8 cellular contexts compared by ENCODE assay signal in the genomic region with DNA sequence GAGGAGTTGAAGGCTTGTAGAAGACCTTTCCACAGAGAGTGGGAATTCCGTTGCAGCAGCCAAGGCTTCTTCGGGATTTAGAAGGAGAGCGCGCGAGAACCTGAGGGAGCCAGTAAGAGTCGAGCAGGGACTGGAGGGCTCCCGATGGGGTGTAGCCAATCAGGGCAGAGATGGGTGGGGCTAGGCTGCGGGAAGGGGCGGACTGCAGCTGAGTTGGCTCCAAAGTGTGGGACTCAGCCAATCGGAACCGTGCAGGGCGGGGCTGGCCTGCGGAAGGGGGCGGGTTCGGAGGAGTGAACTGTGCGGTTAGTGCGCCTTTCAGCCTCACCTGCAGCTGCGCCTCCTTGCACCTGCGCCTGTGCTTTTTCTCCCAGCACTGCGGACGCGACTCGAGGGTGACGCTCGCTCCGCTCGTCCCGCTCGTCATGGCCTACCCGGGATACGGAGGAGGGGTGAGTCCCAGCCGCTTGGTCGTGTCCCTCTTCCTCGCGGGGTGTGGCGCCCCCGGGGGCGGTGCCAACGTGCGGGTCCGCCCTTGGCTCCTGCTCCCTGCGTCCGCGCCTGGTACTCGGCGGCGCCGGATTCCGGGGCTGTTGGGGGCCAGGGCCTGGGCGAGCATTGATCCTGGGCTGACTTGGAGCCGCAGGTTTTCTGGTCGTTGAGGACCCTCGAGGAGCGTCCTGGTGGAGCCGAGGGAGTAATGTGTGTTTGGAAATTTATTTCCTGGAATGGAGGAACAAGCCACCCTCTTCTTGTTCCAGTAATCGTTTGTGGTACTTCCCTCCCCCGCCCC. TPM values are rescaled to one million over a fixed set of nuclear protein-coding genes. Genes with fewer than 3 reads are reported as not detected.
A peak's percentile ranks its signal among the peaks of the same experiment; 100 is the strongest.
DNase-seq lines count a peak whose midpoint lies in the region; ATAC-seq and TF ChIP-seq lines count a peak whose summit lies in the region.

Gene GCA, plus strand, starts transcription at position 309 of the 793 bp plus-strand sequence. Its CDS starts 117 bp downstream, at position 426.

- H3K4me3 Mint-ChIP-seq in activated T-cell treated with anti-CD3 and anti-CD28 coated beads, Interleukin-2, amount 50 U/mL, for 24 hours: peak within 1 kb of the TSS; percentile 87

- H4K20me1 ChIP-seq in PC-9 (ENCODE audit: insufficient read depth): no peaks in the 10 kb centered on the region

- POLR2A ChIA-PET in PC-9 (lab: Charles Lee; ENCODE audit: unreplicated experiment): interaction anchor here (0.6 kb wide), 1 partner anchor 112 kb away, joined by 7 read pairs; no protein-coding TSS in a partner anchor

- H3K79me2 ChIP-seq in PC-9 (ENCODE audit: low read depth): peaks cover 6% of the 10 kb centered on the region

- intact Hi-C loops in PC-9 (cut with micrococcal nuclease; ENCODE audit: unreplicated experiment) (no loop called here), mucosa of descending colon (cut with DNase I, micrococcal nuclease) (no loop called here)

- H3K9me3 ChIP-seq in PC-9 (ENCODE audit: insufficient read depth, low read depth) (no peaks in the 10 kb centered on the region), mucosa of descending colon (no peaks in the 10 kb centered on the region)

- CTCF ChIA-PET in PC-9 (lab: Charles Lee): no interaction called here

- peak within 1 kb of the TSS; percentile 95 for H3K4me2 ChIP-seq in PC-9

- H3K36me3 ChIP-seq in PC-9 (ENCODE audit: low read depth): no peaks in the 10 kb centered on the region
- no peaks in the 10 kb centered on the region for H3K36me3 ChIP-seq in mucosa of descending colon (ENCODE audit: low read depth)

- BruUV-seq in PC-9 (replicated peaks; lab: Mats Ljungman, UMichigan): TSS peak; percentile 83

- peaks cover 3% of the 10 kb centered on the region for H3K36me3 Mint-ChIP-seq in activated T-cell treated with anti-CD3 and anti-CD28 coated beads, Interleukin-2, amount 50 U/mL, for 24 hours (ENCODE audit: low read depth)

- no peaks in the 10 kb centered on the region for H3K27me3 ChIP-seq in PC-9 (ENCODE audit: insufficient read depth, low read depth)

- TF ChIP-seq CTCF in PC-9 (conservative IDR thresholded peaks at IDR 0.05): no peak
- no peak for TF ChIP-seq CTCF in epithelial cell of proximal tubule (conservative IDR thresholded peaks at IDR 0.05; ENCODE audit: low read depth, low read length)
- no peak for TF ChIP-seq CTCF in mucosa of descending colon (IDR thresholded peaks at IDR 0.05)

- DNase-seq in D341Med (ENCODE audit: low spot score) (peak; percentile 60), HuH-7 (ENCODE audit: low spot score) (peak; percentile 88), PC-9 (peak; percentile 86 to 93), epithelial cell of proximal tubule (ENCODE audit: low read depth) (peak; percentile 83), mucosa of descending colon (peak; percentile 98 to 99 (median 99))
- DNase-seq in activated T-cell treated with anti-CD3 and anti-CD28 coated beads, Interleukin-2, amount 50 U/mL, for 24 hours: peak; percentile 99
- peak; percentile 93 to 96 for DNase-seq in stimulated activated CD8-positive, alpha-beta memory T cell treated with anti-CD3 and anti-CD28 coated beads, Interleukin-4, amount 100 ng/mL, for 1 hour (ENCODE audit: low read depth in 2 of 2, low spot score in 1 of 2)

- H3K27ac ChIP-seq in PC-9: peak within 1 kb of the TSS; percentile 56

- peaks cover 18% of the 10 kb centered on the region for H3K4me1 Mint-ChIP-seq in activated T-cell treated with anti-CD3 and anti-CD28 coated beads, Interleukin-2, amount 50 U/mL, for 24 hours (ENCODE audit: low read depth)

- H3K4me3 ChIP-seq in PC-9 (peak within 1 kb of the TSS; percentile 82), epithelial cell of proximal tubule (ENCODE audit: low read depth, low read length) (peak within 1 kb of the TSS; percentile 76), mucosa of descending colon (peak within 1 kb of the TSS; percentile 56)

- H3K27ac Mint-ChIP-seq in activated T-cell treated with anti-CD3 and anti-CD28 coated beads, Interleukin-2, amount 50 U/mL, for 24 hours: peak within 1 kb of the TSS; percentile 81

- H3K27me3 Mint-ChIP-seq in activated T-cell treated with anti-CD3 and anti-CD28 coated beads, Interleukin-2, amount 50 U/mL, for 24 hours: no peaks in the 10 kb centered on the region

- peaks cover 8% of the 10 kb centered on the region for H3K4me1 ChIP-seq in PC-9 (replicated peaks; ENCODE audit: insufficient read depth)
- no peaks in the 10 kb centered on the region for H3K4me1 ChIP-seq in mucosa of descending colon (ENCODE audit: low read depth)

- H3F3A ChIP-seq in PC-9 (ENCODE audit: insufficient read depth, low read depth): peaks cover 8% of the 10 kb centered on the region; the same call in 1 of the 2 replicates

- peak within 1 kb of the TSS; percentile 98 for H2AFZ ChIP-seq in PC-9

- no peaks in the 10 kb centered on the region for H3K9me2 ChIP-seq in PC-9 (ENCODE audit: insufficient read depth)

- ATAC-seq in GM21515 (IDR thresholded peaks at IDR 0.05; ENCODE audit: unreplicated experiment) (peak; percentile 99), mucosa of descending colon (peak; percentile 99)

- no peaks in the 10 kb centered on the region for H3K9me3 Mint-ChIP-seq in activated T-cell treated with anti-CD3 and anti-CD28 coated beads, Interleukin-2, amount 50 U/mL, for 24 hours

RNA-seq across cellular contexts. Expression of gene GCA, which starts in this region (rescaled TPM):
- total RNA-seq in PC-9 (2021) (13.4 and 14.9 TPM in 2 replicates), epithelial cell of proximal tubule (20.6 and 41.6 TPM in 2 replicates), mucosa of descending colon (10 to 100 TPM; 14.1 to 32.8 (median 29.1) TPM)

Comparison
In these comparisons a context has a peak if more than half of its experiments do, and no peak if none do; other contexts are left out.
1. Peak in every context shown above with its lines: DNase-seq, ATAC-seq, H3K4me3 ChIP-seq and H3K27ac ChIP-seq.